In genomic region chr6:149331871-149332270, GRCh38 we compare ENCODE assay signal across 9 cellular contexts. TPM values are rescaled to one million over a fixed set of nuclear protein-coding genes. Genes with fewer than 3 reads are reported as not detected.
A peak's percentile ranks its signal among the peaks of the same experiment; 100 is the strongest.
DNase-seq lines count a peak whose midpoint lies in the region; ATAC-seq, FAIRE-seq and TF ChIP-seq lines count a peak whose summit lies in the region.
"Had no signal": no experiment of that assay in that cellular context is flagged by ENCODE, and none has a peak within 500 bp of the region (broad histone marks: within the 10 kb centered on the region; RNA-seq: fewer than 3 reads in every experiment).

No MANE protein-coding gene starts in this region.

- peak overlapping the region; percentile 8 for H3K4me3 Mint-ChIP-seq in CD4-positive, alpha-beta T cell
- H3K4me3 Mint-ChIP-seq in activated naive CD8-positive, alpha-beta T cell = peak overlapping the region; percentile 68
- no peak overlapping the region for H3K4me3 Mint-ChIP-seq in nephron

- no peaks in the 10 kb centered on the region for H3K9me3 Mint-ChIP-seq in CD4-positive, alpha-beta T cell
- no peaks in the 10 kb centered on the region for H3K9me3 Mint-ChIP-seq in activated naive CD8-positive, alpha-beta T cell (ENCODE audit: low read depth)
- no peaks in the 10 kb centered on the region for H3K9me3 Mint-ChIP-seq in nephron

- no peak overlapping the region for H3K27ac ChIP-seq in CD4-positive, alpha-beta T cell (ENCODE audit: low read depth, low read length)
- no peak overlapping the region for H3K27ac ChIP-seq in HCT116 (ENCODE audit: low read depth, low read length)
- H3K27ac ChIP-seq: SK-N-MC had no signal

- no peaks in the 10 kb centered on the region for H3K9me3 ChIP-seq in CD4-positive, alpha-beta T cell (ENCODE audit: control insufficient read depth, low read length)
- no peaks in the 10 kb centered on the region for H3K9me3 ChIP-seq in HCT116 (ENCODE audit: control insufficient read depth in 1 of 2, insufficient read depth in 1 of 2, low read depth in 1 of 2, low read length in 2 of 2)

- no peaks in the 10 kb centered on the region for H3K27me3 ChIP-seq in CD4-positive, alpha-beta T cell (ENCODE audit: control insufficient read depth, insufficient read depth, low read length)
- no peaks in the 10 kb centered on the region for H3K27me3 ChIP-seq in HCT116 (ENCODE audit: insufficient read depth, low read length)

- peaks cover 100% of the 10 kb centered on the region for H3K79me2 ChIP-seq in HCT116 (ENCODE audit: insufficient read depth, low read length)

- no peak for TF ChIP-seq CTCF in CD4-positive, alpha-beta T cell (IDR thresholded peaks at IDR 0.05)
- no peak for TF ChIP-seq CTCF in HCT116 (IDR thresholded peaks at IDR 0.05 in 2 of 3, conservative IDR thresholded peaks at IDR 0.05 in 1 of 3; ENCODE audit: borderline replicate concordance in 1 of 3, insufficient read depth in 1 of 3, low read depth in 2 of 3, low read length in 2 of 3)
- no peak for TF ChIP-seq CTCF in nephron (IDR thresholded peaks at IDR 0.05; ENCODE audit: unreplicated experiment in 3 of 3)

- H3K36me3 ChIP-seq in HCT116 (ENCODE audit: control insufficient read depth in 1 of 2, insufficient read depth in 2 of 2, low read length in 2 of 2) = no peaks in the 10 kb centered on the region

- no peak overlapping the region for H3K9ac ChIP-seq in HCT116 (ENCODE audit: low read length)

- no peaks in the 10 kb centered on the region for H3K27me3 Mint-ChIP-seq in CD4-positive, alpha-beta T cell
- no peaks in the 10 kb centered on the region for H3K27me3 Mint-ChIP-seq in activated naive CD8-positive, alpha-beta T cell
- no peaks in the 10 kb centered on the region for H3K27me3 Mint-ChIP-seq in nephron (ENCODE audit: low read depth)

- H3K4me1 ChIP-seq in HCT116 (ENCODE audit: control insufficient read depth in 1 of 2, insufficient read depth in 2 of 2, low read length in 2 of 2) = peaks cover 42 to 58% of the 10 kb centered on the region in 2 experiments

- no TSS peak for BruUV-seq in HCT116 (replicated peaks; lab: Mats Ljungman, UMichigan)

- no peak for FAIRE-seq in GM12891 (lab: Jason Lieb, UNC)

- ATAC-seq in CD4-positive, alpha-beta T cell (ENCODE audit: poor library complexity) = no peak
- ATAC-seq in HCT116 = no peak

- CTCF ChIA-PET in CD4-positive, alpha-beta T cell (lab: Charles Lee) = interaction anchor here (1.1 to 1.3 kb wide), 2 partner anchors 9 to 19 kb away, joined by 3 to 4 read pairs; no protein-coding TSS in a partner anchor
- CTCF ChIA-PET in HCT116 (lab: Charles Lee) = no interaction called here

- peak overlapping the region; percentile 9 for H3K27ac Mint-ChIP-seq in CD4-positive, alpha-beta T cell
- H3K27ac Mint-ChIP-seq in activated naive CD8-positive, alpha-beta T cell = peak overlapping the region; percentile 77
- H3K27ac Mint-ChIP-seq in nephron = peak overlapping the region in 2 of 3 experiments; percentile 1 to 5

- TF ChIP-seq RAD21 in HCT116 (IDR thresholded peaks at IDR 0.05; ENCODE audit: low read depth) = no peak

- no peak overlapping the region for H3K4me3 ChIP-seq in HCT116 (replicated peaks in 1 of 2; ENCODE audit: low read depth in 1 of 2, low read length in 2 of 2)
- H3K4me3 ChIP-seq: SK-N-MC had no signal

- intact Hi-C loops in CD4-positive, alpha-beta T cell (cut with DNase I, micrococcal nuclease) = loop anchor here in 1 of 2 experiments (2.0 kb wide), 1 partner anchor 19 kb away; no protein-coding TSS in a partner anchor
- intact Hi-C loops in HCT116 (cut with micrococcal nuclease) = loop anchor here (5.0 kb wide), 1 partner anchor 100 kb away; no protein-coding TSS in a partner anchor
- intact Hi-C loops in posterior vena cava (cut with DNase I) = loop anchor here in 1 of 2 donors (2.0 kb wide), 1 partner anchor 31 kb away; no protein-coding TSS in a partner anchor

- no peaks in the 10 kb centered on the region for H3K36me3 Mint-ChIP-seq in CD4-positive, alpha-beta T cell (ENCODE audit: low read depth)
- peaks cover 5% of the 10 kb centered on the region for H3K36me3 Mint-ChIP-seq in activated naive CD8-positive, alpha-beta T cell
- H3K36me3 Mint-ChIP-seq in nephron (ENCODE audit: low read depth) = peaks cover 13% of the 10 kb centered on the region

- TF ChIP-seq POLR2A in HCT116 (IDR thresholded peaks at IDR 0.05; ENCODE audit: borderline replicate concordance, extremely low read depth, insufficient read depth, insufficient read length) (no peak), GM12891 (IDR thresholded peaks at IDR 0.05; ENCODE audit: low read depth, low read length) (no peak)

- no peaks in the 10 kb centered on the region for H3K9me2 ChIP-seq in HCT116 (ENCODE audit: insufficient read depth)

- peak overlapping the region; percentile 22; the same call in 1 of the 2 replicates for H3K4me2 ChIP-seq in HCT116 (ENCODE audit: low read length)

- H2AFZ ChIP-seq in HCT116 (ENCODE audit: low read depth, low read length, poor library complexity, severe bottlenecking) = no peak overlapping the region

- H3K4me1 Mint-ChIP-seq in CD4-positive, alpha-beta T cell (ENCODE audit: low read depth) = peaks cover 97% of the 10 kb centered on the region
- H3K4me1 Mint-ChIP-seq in activated naive CD8-positive, alpha-beta T cell (ENCODE audit: low read depth) = peaks cover 93% of the 10 kb centered on the region
- H3K4me1 Mint-ChIP-seq in nephron = peaks cover 59% of the 10 kb centered on the region

- peaks cover 7% of the 10 kb centered on the region; the same call in 1 of the 2 replicates for H4K20me1 ChIP-seq in HCT116 (ENCODE audit: insufficient read depth)

- no peak for DNase-seq in CD4-positive, alpha-beta T cell
- DNase-seq in HCT116 (ENCODE audit: low read depth, low spot score) (no peak), posterior vena cava (ENCODE audit: low spot score) (no peak), cerebellar nuclear complex (lab: John Stamatoyannopoulos, UW) (no peak), GM12891 (ENCODE audit: insufficient read length, low spot score) (no peak)
- DNase-seq: amniotic stem cell had no signal

- POLR2A ChIA-PET in CD4-positive, alpha-beta T cell (lab: Charles Lee) = interaction anchor here (0.7 to 2.2 kb wide), 2 partner anchors 15 to 216 kb away, joined by 3 to 7 read pairs; partner anchors contain the start of gene TAB2
- POLR2A ChIA-PET in HCT116 (lab: Charles Lee) = interaction anchor here (1.2 kb wide), 1 partner anchor 14 kb away, joined by 3 read pairs; the partner anchor contains the start of gene TAB2

- RAD21 ChIA-PET in HCT116 (lab: Charles Lee; ENCODE audit: low non-redundant PET in 1 of 2, low total read pairs in 2 of 2, uncharacterized antibody in 2 of 2, unreplicated experiment in 2 of 2) = no interaction called here

TF ChIP-seq in HCT116, 20 proteins besides CTCF, POLR2A, EP300 and RAD21:
- no peak for TF ChIP-seq ZFX (IDR thresholded peaks at IDR 0.05)
- no peak for TF ChIP-seq TCF7L2 (IDR thresholded peaks at IDR 0.05; ENCODE audit: borderline replicate concordance, extremely low read depth, insufficient read depth, insufficient read length)
- no peak for TF ChIP-seq EZH2 (IDR thresholded peaks at IDR 0.05)
- TF ChIP-seq MAX (IDR thresholded peaks at IDR 0.05) = no peak
- TF ChIP-seq FOSL1 (IDR thresholded peaks at IDR 0.05; ENCODE audit: low read depth) = no peak
- no peak for TF ChIP-seq ZNF274 (IDR thresholded peaks at IDR 0.05; ENCODE audit: low read depth, low read length)
- TF ChIP-seq EZH2phosphoT487 (IDR thresholded peaks at IDR 0.05; ENCODE audit: borderline replicate concordance) = no peak
- no peak for TF ChIP-seq SP1 (IDR thresholded peaks at IDR 0.05; ENCODE audit: low read depth)
- TF ChIP-seq, protein P1, sequence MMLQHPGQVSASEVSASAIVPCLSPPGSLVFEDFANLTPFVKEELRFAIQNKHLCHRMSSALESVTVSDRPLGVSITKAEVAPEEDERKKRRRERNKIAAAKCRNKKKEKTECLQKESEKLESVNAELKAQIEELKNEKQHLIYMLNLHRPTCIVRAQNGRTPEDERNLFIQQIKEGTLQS (IDR thresholded peaks at IDR 0.05) = no peak
- no peak for TF ChIP-seq JUND (IDR thresholded peaks at IDR 0.05)
- no peak for TF ChIP-seq CBX3 (IDR thresholded peaks at IDR 0.05; ENCODE audit: low read depth)
- no peak for TF ChIP-seq CEBPB (IDR thresholded peaks at IDR 0.05; ENCODE audit: low read depth)

TF ChIP-seq in GM12891, 5 proteins besides CTCF, POLR2A, EP300 and RAD21:
- TF ChIP-seq PAX5 (IDR thresholded peaks at IDR 0.05; ENCODE audit: insufficient read depth, low read length, severe bottlenecking) (no peak), SPI1 (IDR thresholded peaks at IDR 0.05; ENCODE audit: low read depth, low read length) (no peak), POU2F2 (IDR thresholded peaks at IDR 0.05; ENCODE audit: low read depth, low read length) (no peak)

RNA-seq across cellular contexts. Expression of gene TAB2, which starts 14.4 kb away (rescaled TPM):
- 100 to 1,000 TPM; 121 to 123 TPM for total RNA-seq in CD4-positive, alpha-beta T cell
- total RNA-seq in HCT116 (2021; ENCODE audit: unreplicated experiment) (56.7 TPM), posterior vena cava (10 to 100 TPM; 52.3 to 73.2 TPM)
- 27.9 and 35.0 TPM in 2 replicates for polyA plus RNA-seq in HCT116 (2012)
- polyA plus RNA-seq in GM12891 (2012; ENCODE audit: low read depth, missing spikeins) = 17.2 TPM

Comparison
In these comparisons a context has a peak if more than half of its experiments do, and no peak if none do; other contexts are left out.
1. H3K27ac Mint-ChIP-seq: peak in every context shown above with its lines; median percentile 77 in activated naive CD8-positive, alpha-beta T cell; 9 in CD4-positive, alpha-beta T cell; 3 in nephron.
2. H3K4me3 Mint-ChIP-seq: peak in CD4-positive, alpha-beta T cell (single experiment) and activated naive CD8-positive, alpha-beta T cell (single experiment); none in nephron (0 of 3).